In genomic region chr17:28726912-28727726, GRCh38 we compare ENCODE assay signal across 1 cellular context.
TF ChIP-seq lines count a peak whose summit lies in the region.

No MANE protein-coding gene starts in this region.

TF ChIP-seq in HepG2, 621 proteins besides CTCF, POLR2A, EP300 and RAD21 (continues in another document):
- TF ChIP-seq ZNF766 (CRISPR knock-in tag; IDR thresholded peaks at IDR 0.05; ENCODE audit: borderline replicate concordance) (no peak), ZNF101 (CRISPR knock-in tag; IDR thresholded peaks at IDR 0.05; ENCODE audit: borderline replicate concordance, low read depth) (no peak), ETV6 (CRISPR knock-in tag; conservative IDR thresholded peaks at IDR 0.05) (no peak), TOPORS (CRISPR knock-in tag; IDR thresholded peaks at IDR 0.05) (no peak), BRF2 (CRISPR knock-in tag; IDR thresholded peaks at IDR 0.05) (no peak; the same call in 1 of the 2 replicates), ATM (IDR thresholded peaks at IDR 0.05; ENCODE audit: borderline replicate concordance) (no peak), MED13 (CRISPR knock-in tag; IDR thresholded peaks at IDR 0.05) (peak; percentile 46; the same call in 1 of the 2 replicates), PCBP1 (IDR thresholded peaks at IDR 0.05; ENCODE audit: borderline replicate concordance, low read depth, low read length) (0 out of 2 replicates have a peak, but pooled peaks have one; percentile 21), ATF7-NPFF (CRISPR knock-in tag; IDR thresholded peaks at IDR 0.05; ENCODE audit: low read depth) (no peak; the same call in 1 of the 2 replicates), RFXAP (CRISPR knock-in tag; IDR thresholded peaks at IDR 0.05; ENCODE audit: borderline replicate concordance) (peak; percentile 12; the same call in 1 of the 2 replicates), MIER3 (CRISPR knock-in tag; IDR thresholded peaks at IDR 0.05; ENCODE audit: borderline replicate concordance) (no peak; the same call in 1 of the 2 replicates), ZBTB40 (IDR thresholded peaks at IDR 0.05) (no peak), ZBTB40 (CRISPR knock-in tag; IDR thresholded peaks at IDR 0.05) (no peak; the same call in 1 of the 2 replicates), TRAFD1 (CRISPR knock-in tag; IDR thresholded peaks at IDR 0.05; ENCODE audit: borderline replicate concordance) (0 out of 2 replicates have a peak, but pooled peaks have one; percentile 47), ZNF280D (CRISPR knock-in tag; IDR thresholded peaks at IDR 0.05) (no peak), ZNF558 (CRISPR knock-in tag; IDR thresholded peaks at IDR 0.05; ENCODE audit: borderline replicate concordance) (no peak), BCLAF1 (IDR thresholded peaks at IDR 0.05) (no peak), DDIT3 (CRISPR knock-in tag; IDR thresholded peaks at IDR 0.05) (no peak), ZNF160 (CRISPR knock-in tag; IDR thresholded peaks at IDR 0.05) (no peak; the same call in 1 of the 2 replicates), SMC3 (IDR thresholded peaks at IDR 0.05; ENCODE audit: low read length) (peak; percentile 63; the same call in 1 of the 2 replicates), SRY (CRISPR knock-in tag; IDR thresholded peaks at IDR 0.05) (no peak), ERF (CRISPR knock-in tag; IDR thresholded peaks at IDR 0.05) (no peak; the same call in 1 of the 2 replicates), ZNF609 (CRISPR knock-in tag; IDR thresholded peaks at IDR 0.05; ENCODE audit: borderline replicate concordance) (peak; percentile 65; the same call in 1 of the 2 replicates), GTF3A (CRISPR knock-in tag; conservative IDR thresholded peaks at IDR 0.05) (peak; percentile 82; the same call in 1 of the 2 replicates), ZNF770 (CRISPR knock-in tag; IDR thresholded peaks at IDR 0.05) (no peak; the same call in 1 of the 2 replicates), JUNB (CRISPR knock-in tag; IDR thresholded peaks at IDR 0.05; ENCODE audit: borderline replicate concordance) (no peak)
